Comparison of ENCODE assay signal across 26 cellular contexts in the genomic region with DNA sequence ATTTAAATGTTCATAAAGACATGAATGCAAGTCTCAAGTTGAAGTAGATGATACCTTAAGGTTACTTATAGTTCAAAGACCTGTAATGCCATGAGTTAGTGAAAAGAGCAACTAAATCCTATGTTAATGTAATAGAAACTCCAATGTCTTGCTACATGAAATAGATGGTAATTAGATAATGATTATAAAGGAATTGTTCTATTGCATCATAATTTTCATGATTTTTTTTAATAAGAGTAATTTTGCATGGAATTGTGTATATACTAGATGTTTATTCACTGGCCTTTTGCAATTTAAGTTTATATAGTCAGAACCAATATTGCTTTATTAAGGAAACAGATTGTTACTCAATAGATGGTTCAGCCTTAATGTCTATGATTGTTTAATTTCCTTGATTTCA.
"Had no signal": no experiment of that assay in that cellular context is flagged by ENCODE, and none has a peak within 500 bp of the region (broad histone marks: within the 10 kb centered on the region; RNA-seq: fewer than 3 reads in every experiment).

No MANE protein-coding gene starts in this region.

- FAIRE-seq: urothelium cell line had no signal

- DNase-seq: stimulated activated CD4-positive, alpha-beta T cell treated with anti-CD3 and anti-CD28 coated beads, Interleukin-2, amount 100 ng/mL, for 48 hours; stimulated activated CD4-positive, alpha-beta T cell treated with anti-CD3 and anti-CD28 coated beads, Interleukin-4, amount 100 ng/mL, for 1 hour; stimulated activated CD4-positive, alpha-beta T cell treated with anti-CD3 and anti-CD28 coated beads, Interleukin-4, amount 100 ng/mL, for 24 hours; stimulated activated CD4-positive, alpha-beta T cell treated with anti-CD3 and anti-CD28 coated beads, Interleukin-4, amount 100 ng/mL, for 4 hours; stimulated activated CD8-positive, alpha-beta memory T cell treated with anti-CD3 and anti-CD28 coated beads, Interleukin-4, amount 100 ng/mL, for 48 hours; stimulated activated naive B cell treated with anti-CD40 and anti-IgM and Interleukin-4, amounts not matched to agents 10 μg/mL and 1 μg/mL and 100 μg/mL, for 72 hours; stimulated activated naive CD4-positive, alpha-beta T cell; stimulated activated naive CD8-positive, alpha-beta T cell treated with anti-CD3 and anti-CD28 coated beads, Interleukin-15, amount 100 ng/mL, for 72 hours; stimulated activated naive CD8-positive, alpha-beta T cell treated with anti-CD3 and anti-CD28 coated beads, Interleukin-15, Interleukin-2, amounts not matched to agents 100 U/mL and 50 U/mL, for 24 hours; stomach; substantia nigra; testis; thyroid gland; tibial artery; transverse colon; trophoblast cell; upper lobe of left lung; upper lobe of right lung; uterus had no signal

- H3K9me3 ChIP-seq: suprapubic skin, testis, thoracic aorta, thyroid gland, tibial artery, tibial nerve, transverse colon, upper lobe of right lung, uterus, vagina had no signal

- H3K27me3 ChIP-seq: stomach, suprapubic skin, testis, thyroid gland, tibial artery, tibial nerve, transverse colon, upper lobe of left lung, upper lobe of right lung, uterus, vagina had no signal

- H3K27ac ChIP-seq: stomach, suprapubic skin, testis, thoracic aorta, thyroid gland, tibial artery, tibial nerve, transverse colon, upper lobe of left lung, upper lobe of right lung, uterus, vagina had no signal

- H3K4me3 ChIP-seq: stomach, suprapubic skin, testis, thoracic aorta, thyroid gland, tibial artery, tibial nerve, transverse colon, upper lobe of left lung, upper lobe of right lung, uterus, vagina had no signal

- H3K4me1 ChIP-seq: stomach, suprapubic skin, testis, thyroid gland, tibial artery, tibial nerve, transverse colon, upper lobe of left lung, upper lobe of right lung, uterus, vagina had no signal

- H3K36me3 ChIP-seq: stomach, suprapubic skin, thoracic aorta, thyroid gland, tibial artery, tibial nerve, transverse colon, upper lobe of left lung, upper lobe of right lung, uterus, vagina had no signal

- ATAC-seq: stimulated activated effector memory CD8-positive, alpha-beta T cell treated with anti-CD3 and anti-CD28 coated beads, Interleukin-12 subunit alpha, Interleukin-12 subunit beta, amount 100 ng/mL, for 72 hours; stimulated activated memory B cell treated with anti-CD40 and anti-IgM and Interleukin-4, amounts not matched to agents 10 μg/mL and 1 μg/mL and 100 μg/mL, for 72 hours; stimulated activated naive B cell treated with anti-CD40 and anti-IgM and Interleukin-4, amounts not matched to agents 10 μg/mL and 1 μg/mL and 100 μg/mL, for 72 hours; stimulated activated naive CD8-positive, alpha-beta T cell treated with anti-CD3 and anti-CD28 coated beads, Interleukin-15, amount 100 ng/mL, for 72 hours; stimulated activated naive CD8-positive, alpha-beta T cell treated with anti-CD3 and anti-CD28 coated beads, Interleukin-15, Interleukin-2, amounts not matched to agents 100 U/mL and 50 U/mL, for 24 hours; upper lobe of right lung had no signal
